In the genomic region with DNA sequence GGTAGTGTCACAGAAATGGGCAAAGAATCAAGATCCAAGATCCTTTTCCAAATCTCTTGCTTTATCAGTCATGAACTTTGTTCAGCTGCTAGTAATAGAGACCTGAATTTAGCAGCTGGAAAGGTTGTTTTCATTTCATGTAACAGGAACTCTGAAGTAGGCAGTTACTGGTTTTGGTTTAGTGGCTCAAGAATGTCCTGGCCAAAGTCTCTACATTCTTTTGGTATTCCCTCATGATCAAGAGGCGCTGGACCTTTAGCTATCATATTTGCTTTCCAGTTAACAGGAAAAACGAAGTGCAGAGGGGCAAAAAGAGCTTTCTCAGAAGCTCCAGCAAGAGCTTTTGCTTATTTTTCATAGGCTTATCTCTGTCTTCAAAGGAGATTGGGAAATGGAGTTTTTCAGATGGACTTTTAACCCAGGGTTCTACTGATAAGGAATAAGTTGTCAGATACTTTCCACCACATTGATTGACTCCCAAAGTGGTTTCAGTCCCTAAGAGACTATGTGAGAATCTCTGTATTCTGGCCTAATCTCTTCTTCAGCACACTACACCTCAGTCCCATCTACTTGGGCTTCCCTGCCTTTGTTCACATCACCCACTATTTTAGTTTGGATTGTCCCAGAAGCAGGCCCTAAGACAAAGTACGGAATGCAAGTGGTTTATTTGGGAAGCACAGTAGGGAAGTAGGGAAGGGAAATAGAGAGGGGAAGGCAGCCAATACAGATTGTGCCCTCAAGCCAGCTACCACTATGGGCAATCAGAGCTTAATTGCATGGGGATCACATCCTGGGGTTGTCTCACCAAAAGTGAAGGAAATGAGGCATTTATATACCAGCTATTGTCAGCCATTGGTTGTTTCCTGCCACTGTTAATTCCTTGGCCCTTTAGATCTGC, we compare ENCODE assay signal across 20 cellular contexts.
DNase-seq lines count a peak whose midpoint lies in the region; ATAC-seq and TF ChIP-seq lines count a peak whose summit lies in the region.
"Had no signal": no experiment of that assay in that cellular context is flagged by ENCODE, and none has a peak within 500 bp of the region (broad histone marks: within the 10 kb centered on the region; RNA-seq: fewer than 3 reads in every experiment).

No MANE protein-coding gene starts in this region.

- H3K9me3 ChIP-seq in ascending aorta: no peaks in the 10 kb centered on the region

- no peak for TF ChIP-seq CTCF in ascending aorta (IDR thresholded peaks at IDR 0.05)

- CTCF ChIA-PET in activated CD4-positive, alpha-beta memory T cell treated with anti-CD3 and anti-CD28 coated beads, Interleukin-2, amount 10 ng/mL, durations not matched to agents 7 days and 5 days (lab: Charles Lee): no interaction called here

- H3K27ac ChIP-seq in ascending aorta: peak overlapping the region; percentile 9 to 46

- intact Hi-C loops in ascending aorta (cut with DNase I): no loop called here

- H3K9me3 Mint-ChIP-seq in activated CD4-positive, alpha-beta memory T cell treated with anti-CD3 and anti-CD28 coated beads, Interleukin-2, amount 10 ng/mL, durations not matched to agents 7 days and 5 days: no peaks in the 10 kb centered on the region
- H3K9me3 Mint-ChIP-seq in stimulated activated naive CD8-positive, alpha-beta T cell treated with anti-CD3 and anti-CD28 coated beads, Interleukin-15, amount 100 ng/mL, for 72 hours: no peaks in the 10 kb centered on the region
- H3K9me3 Mint-ChIP-seq: stimulated activated effector memory CD8-positive, alpha-beta T cell treated with anti-CD3 and anti-CD28 coated beads, Interleukin-12 subunit alpha, Interleukin-12 subunit beta, amount 100 ng/mL, for 72 hours had no signal

- no peak overlapping the region for H3K4me3 Mint-ChIP-seq in activated CD4-positive, alpha-beta memory T cell treated with anti-CD3 and anti-CD28 coated beads, Interleukin-2, amount 10 ng/mL, durations not matched to agents 7 days and 5 days
- H3K4me3 Mint-ChIP-seq in stimulated activated naive CD8-positive, alpha-beta T cell treated with anti-CD3 and anti-CD28 coated beads, Interleukin-15, amount 100 ng/mL, for 72 hours: no peak overlapping the region
- H3K4me3 Mint-ChIP-seq: B cell; memory B cell; stimulated activated effector memory CD8-positive, alpha-beta T cell treated with anti-CD3 and anti-CD28 coated beads, Interleukin-12 subunit alpha, Interleukin-12 subunit beta, amount 100 ng/mL, for 72 hours had no signal

- no peaks in the 10 kb centered on the region for H3K27me3 ChIP-seq in ascending aorta

- H3K36me3 ChIP-seq in ascending aorta: no peaks in the 10 kb centered on the region

- H3K36me3 Mint-ChIP-seq in activated CD4-positive, alpha-beta memory T cell treated with anti-CD3 and anti-CD28 coated beads, Interleukin-2, amount 10 ng/mL, durations not matched to agents 7 days and 5 days (ENCODE audit: low read depth): no peaks in the 10 kb centered on the region
- H3K36me3 Mint-ChIP-seq: memory B cell; stimulated activated effector memory CD8-positive, alpha-beta T cell treated with anti-CD3 and anti-CD28 coated beads, Interleukin-12 subunit alpha, Interleukin-12 subunit beta, amount 100 ng/mL, for 72 hours had no signal

- no peak overlapping the region for H3K4me3 ChIP-seq in ascending aorta

- peaks cover 0 to 9% of the 10 kb centered on the region in 2 donors for H3K4me1 ChIP-seq in ascending aorta

- H3K4me1 Mint-ChIP-seq in activated CD4-positive, alpha-beta memory T cell treated with anti-CD3 and anti-CD28 coated beads, Interleukin-2, amount 10 ng/mL, durations not matched to agents 7 days and 5 days: no peaks in the 10 kb centered on the region
- no peaks in the 10 kb centered on the region for H3K4me1 Mint-ChIP-seq in stimulated activated naive CD8-positive, alpha-beta T cell treated with anti-CD3 and anti-CD28 coated beads, Interleukin-15, amount 100 ng/mL, for 72 hours
- H3K4me1 Mint-ChIP-seq: B cell; memory B cell; stimulated activated effector memory CD8-positive, alpha-beta T cell treated with anti-CD3 and anti-CD28 coated beads, Interleukin-12 subunit alpha, Interleukin-12 subunit beta, amount 100 ng/mL, for 72 hours had no signal

- POLR2A ChIA-PET in activated CD4-positive, alpha-beta memory T cell treated with anti-CD3 and anti-CD28 coated beads, Interleukin-2, amount 10 ng/mL, durations not matched to agents 7 days and 5 days (lab: Charles Lee): no interaction called here

- H3K27me3 Mint-ChIP-seq in activated CD4-positive, alpha-beta memory T cell treated with anti-CD3 and anti-CD28 coated beads, Interleukin-2, amount 10 ng/mL, durations not matched to agents 7 days and 5 days: no peaks in the 10 kb centered on the region
- no peaks in the 10 kb centered on the region for H3K27me3 Mint-ChIP-seq in stimulated activated naive CD8-positive, alpha-beta T cell treated with anti-CD3 and anti-CD28 coated beads, Interleukin-15, amount 100 ng/mL, for 72 hours
- H3K27me3 Mint-ChIP-seq: B cell, memory B cell, progenitor cell of endocrine pancreas had no signal

- DNase-seq in GM04503 (ENCODE audit: low read depth): peak; percentile 1
- DNase-seq in ascending aorta (ENCODE audit: low spot score in 2 of 2): no peak
- peak; percentile 75 for DNase-seq in iris pigment epithelial cell (ENCODE audit: low read depth)
- DNase-seq in pulmonary artery endothelial cell (ENCODE audit: low read depth, low spot score): peak; percentile 15
- DNase-seq in activated CD4-positive, alpha-beta memory T cell treated with anti-CD3 and anti-CD28 coated beads, Interleukin-2, amount 10 ng/mL, durations not matched to agents 7 days and 5 days: no peak
- no peak for DNase-seq in NCI-H82 (lab: John Stamatoyannopoulos, UW)
- no peak for DNase-seq in stimulated activated naive CD8-positive, alpha-beta T cell treated with anti-CD3 and anti-CD28 coated beads, Interleukin-15, amount 100 ng/mL, for 72 hours
- DNase-seq: activated CD8-positive, alpha-beta memory T cell treated with anti-CD3 and anti-CD28 coated beads for 24 hours; activated naive CD4-positive, alpha-beta T cell treated with Interleukin-2 at 50 U/mL for 16 hours; DND-41; H7; NCI-H1417 treated with DMSO at 0.1 percent for 48 hours; NCI-H524; stimulated activated CD4-positive, alpha-beta T cell treated with anti-CD3 and anti-CD28 coated beads, Interleukin-2, amount 100 ng/mL, for 48 hours; T-helper 9 cell had no signal

- no peak overlapping the region for H3K27ac Mint-ChIP-seq in activated CD4-positive, alpha-beta memory T cell treated with anti-CD3 and anti-CD28 coated beads, Interleukin-2, amount 10 ng/mL, durations not matched to agents 7 days and 5 days
- H3K27ac Mint-ChIP-seq in stimulated activated naive CD8-positive, alpha-beta T cell treated with anti-CD3 and anti-CD28 coated beads, Interleukin-15, amount 100 ng/mL, for 72 hours: no peak overlapping the region
- H3K27ac Mint-ChIP-seq: B cell; memory B cell; progenitor cell of endocrine pancreas; stimulated activated effector memory CD8-positive, alpha-beta T cell treated with anti-CD3 and anti-CD28 coated beads, Interleukin-12 subunit alpha, Interleukin-12 subunit beta, amount 100 ng/mL, for 72 hours had no signal

- ATAC-seq in HG03139 (IDR thresholded peaks at IDR 0.05; ENCODE audit: unreplicated experiment): no peak
- no peak for ATAC-seq in stimulated activated naive CD8-positive, alpha-beta T cell treated with anti-CD3 and anti-CD28 coated beads, Interleukin-15, amount 100 ng/mL, for 72 hours
- ATAC-seq: stimulated activated effector memory CD8-positive, alpha-beta T cell treated with anti-CD3 and anti-CD28 coated beads, Interleukin-12 subunit alpha, Interleukin-12 subunit beta, amount 100 ng/mL, for 72 hours had no signal

Comparison
In these comparisons a context has a peak if more than half of its experiments do, and no peak if none do; other contexts are left out.
1. DNase-seq: peak in GM04503 (single experiment), iris pigment epithelial cell (single experiment) and pulmonary artery endothelial cell (single experiment); none in ascending aorta (0 of 2), activated CD4-positive, alpha-beta memory T cell treated with anti-CD3 and anti-CD28 coated beads, Interleukin-2, amount 10 ng/mL, durations not matched to agents 7 days and 5 days (single experiment), NCI-H82 (single experiment) and stimulated activated naive CD8-positive, alpha-beta T cell treated with anti-CD3 and anti-CD28 coated beads, Interleukin-15, amount 100 ng/mL, for 72 hours (0 of 2).